ENCODE assay signal across 2 cellular contexts in genomic region chr11:72955466-72955865, GRCh38.
TF ChIP-seq lines count a peak whose summit lies in the region.

No MANE protein-coding gene starts in this region.

TF ChIP-seq in liver, 16 proteins besides CTCF, POLR2A, EP300 and RAD21 (continued from another document):
- TF ChIP-seq, protein P1, sequence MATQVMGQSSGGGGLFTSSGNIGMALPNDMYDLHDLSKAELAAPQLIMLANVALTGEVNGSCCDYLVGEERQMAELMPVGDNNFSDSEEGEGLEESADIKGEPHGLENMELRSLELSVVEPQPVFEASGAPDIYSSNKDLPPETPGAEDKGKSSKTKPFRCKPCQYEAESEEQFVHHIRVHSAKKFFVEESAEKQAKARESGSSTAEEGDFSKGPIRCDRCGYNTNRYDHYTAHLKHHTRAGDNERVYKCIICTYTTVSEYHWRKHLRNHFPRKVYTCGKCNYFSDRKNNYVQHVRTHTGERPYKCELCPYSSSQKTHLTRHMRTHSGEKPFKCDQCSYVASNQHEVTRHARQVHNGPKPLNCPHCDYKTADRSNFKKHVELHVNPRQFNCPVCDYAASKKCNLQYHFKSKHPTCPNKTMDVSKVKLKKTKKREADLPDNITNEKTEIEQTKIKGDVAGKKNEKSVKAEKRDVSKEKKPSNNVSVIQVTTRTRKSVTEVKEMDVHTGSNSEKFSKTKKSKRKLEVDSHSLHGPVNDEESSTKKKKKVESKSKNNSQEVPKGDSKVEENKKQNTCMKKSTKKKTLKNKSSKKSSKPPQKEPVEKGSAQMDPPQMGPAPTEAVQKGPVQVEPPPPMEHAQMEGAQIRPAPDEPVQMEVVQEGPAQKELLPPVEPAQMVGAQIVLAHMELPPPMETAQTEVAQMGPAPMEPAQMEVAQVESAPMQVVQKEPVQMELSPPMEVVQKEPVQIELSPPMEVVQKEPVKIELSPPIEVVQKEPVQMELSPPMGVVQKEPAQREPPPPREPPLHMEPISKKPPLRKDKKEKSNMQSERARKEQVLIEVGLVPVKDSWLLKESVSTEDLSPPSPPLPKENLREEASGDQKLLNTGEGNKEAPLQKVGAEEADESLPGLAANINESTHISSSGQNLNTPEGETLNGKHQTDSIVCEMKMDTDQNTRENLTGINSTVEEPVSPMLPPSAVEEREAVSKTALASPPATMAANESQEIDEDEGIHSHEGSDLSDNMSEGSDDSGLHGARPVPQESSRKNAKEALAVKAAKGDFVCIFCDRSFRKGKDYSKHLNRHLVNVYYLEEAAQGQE (IDR thresholded peaks at IDR 0.05) = no peak
- no peak for TF ChIP-seq TAF1 (conservative IDR thresholded peaks at IDR 0.05)
- TF ChIP-seq NR2F2 (IDR thresholded peaks at IDR 0.05) = peak; percentile 82

TF ChIP-seq in GM12878, 131 proteins besides CTCF, POLR2A, EP300 and RAD21 (continued from another document):
- no peak for TF ChIP-seq NBN (IDR thresholded peaks at IDR 0.05)
- TF ChIP-seq, protein P2, sequence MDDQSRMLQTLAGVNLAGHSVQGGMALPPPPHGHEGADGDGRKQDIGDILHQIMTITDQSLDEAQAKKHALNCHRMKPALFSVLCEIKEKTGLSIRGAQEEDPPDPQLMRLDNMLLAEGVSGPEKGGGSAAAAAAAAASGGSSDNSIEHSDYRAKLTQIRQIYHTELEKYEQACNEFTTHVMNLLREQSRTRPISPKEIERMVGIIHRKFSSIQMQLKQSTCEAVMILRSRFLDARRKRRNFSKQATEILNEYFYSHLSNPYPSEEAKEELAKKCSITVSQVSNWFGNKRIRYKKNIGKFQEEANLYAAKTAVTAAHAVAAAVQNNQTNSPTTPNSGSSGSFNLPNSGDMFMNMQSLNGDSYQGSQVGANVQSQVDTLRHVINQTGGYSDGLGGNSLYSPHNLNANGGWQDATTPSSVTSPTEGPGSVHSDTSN (IDR thresholded peaks at IDR 0.05; ENCODE audit: insufficient replicate concordance, low read depth, low read length) = no peak
TF ChIP-seq in GM12878: peak in this region for 0.
